In genomic region chr10:116948530-116948870, GRCh38 we compare ENCODE assay signal across 17 cellular contexts. TPM values are rescaled to one million over a fixed set of nuclear protein-coding genes. Genes with fewer than 3 reads are reported as not detected.
DNase-seq lines count a peak whose midpoint lies in the region; ATAC-seq and TF ChIP-seq lines count a peak whose summit lies in the region.
"Had no signal": no experiment of that assay in that cellular context is flagged by ENCODE, and none has a peak within 500 bp of the region (broad histone marks: within the 10 kb centered on the region; RNA-seq: fewer than 3 reads in every experiment).

No MANE protein-coding gene starts in this region.

- no peaks in the 10 kb centered on the region for H4K20me1 ChIP-seq in hepatocyte (ENCODE audit: insufficient read depth, poor library complexity, severe bottlenecking)
- H4K20me1 ChIP-seq in GM23248 (ENCODE audit: insufficient read depth) = no peaks in the 10 kb centered on the region

- H3K27ac ChIP-seq in hepatocyte = peak overlapping the region; percentile 11
- no peak overlapping the region for H3K27ac ChIP-seq in GM23248
- no peak overlapping the region for H3K27ac ChIP-seq in RWPE1

- CTCF ChIA-PET in Calu3 (lab: Charles Lee) (interaction anchor here (2.0 kb wide), 1 partner anchor 219 kb away, joined by 7 read pairs; no protein-coding TSS in a partner anchor), RWPE1 (lab: Yijun Ruan, JAX) (no interaction called here)

- H3K79me2 ChIP-seq in hepatocyte (no peaks in the 10 kb centered on the region), GM23248 (ENCODE audit: insufficient read depth) (no peaks in the 10 kb centered on the region)

- H3K9me2 ChIP-seq in hepatocyte (replicated peaks; ENCODE audit: insufficient read depth) (no peaks in the 10 kb centered on the region), GM23248 (ENCODE audit: insufficient read depth) (no peaks in the 10 kb centered on the region)

- no peaks in the 10 kb centered on the region for H3K9me3 Mint-ChIP-seq in Calu3 (ENCODE audit: low read depth, unreplicated experiment)
- H3K9me3 Mint-ChIP-seq: T-helper 2 cell treated with Interferon-gamma antibody and Interleukin-4, amounts not matched to agents 5 μg/mL and 100 μg/mL, for 36 hours had no signal

- in situ Hi-C loops in GM23248 (cut with MboI) = no loop called here

- ATAC-seq in GM21619 (IDR thresholded peaks at IDR 0.05; ENCODE audit: unreplicated experiment) (peak; percentile 49), GM19035 (IDR thresholded peaks at IDR 0.05; ENCODE audit: unreplicated experiment) (no peak)

- H3K9me3 ChIP-seq in hepatocyte (ENCODE audit: low read depth) = no peaks in the 10 kb centered on the region
- H3K9me3 ChIP-seq in GM23248 (ENCODE audit: low read depth) = no peaks in the 10 kb centered on the region

- DNase-seq in Calu3 (no peak), MV-4-11 (lab: John Stamatoyannopoulos, UW) (peak; percentile 87), hepatocyte (ENCODE audit: low spot score) (no peak), COR-L47 (lab: John Stamatoyannopoulos, UW) (no peak), GM23248 (no peak), RWPE1 (ENCODE audit: low spot score) (no peak)
- DNase-seq: activated CD4-positive, alpha-beta T cell treated with anti-CD3 and anti-CD28 coated beads for 4 hours; activated T-cell treated with anti-CD3 and anti-CD28 coated beads, Interleukin-2, amount 50 U/mL, for 48 hours; cerebellar nuclear complex; head of caudate nucleus; NCI-H1436 treated with DMSO at 0.1 percent for 48 hours; NCI-H446 treated with DMSO at 0.1 percent for 48 hours; posterior cingulate gyrus; stimulated activated CD4-positive, alpha-beta T cell treated with anti-CD3 and anti-CD28 coated beads, Interleukin-12 subunit alpha, Interleukin-12 subunit beta, amount 100 ng/mL, for 4 hours had no signal

- H3K27ac Mint-ChIP-seq in Calu3 (ENCODE audit: unreplicated experiment) = peak overlapping the region; percentile 84
- H3K27ac Mint-ChIP-seq: T-helper 2 cell treated with Interferon-gamma antibody and Interleukin-4, amounts not matched to agents 5 μg/mL and 100 μg/mL, for 36 hours had no signal

- H3F3A ChIP-seq in GM23248 (ENCODE audit: insufficient read depth) = peaks cover 11% of the 10 kb centered on the region; the same call in 1 of the 2 replicates

- H3K27me3 Mint-ChIP-seq in Calu3 (ENCODE audit: unreplicated experiment) = no peaks in the 10 kb centered on the region

- H3K4me1 Mint-ChIP-seq in Calu3 (ENCODE audit: low read depth, unreplicated experiment) = peaks cover 18% of the 10 kb centered on the region

- no peak overlapping the region for H3K4me3 Mint-ChIP-seq in Calu3 (ENCODE audit: low read depth, unreplicated experiment)
- H3K4me3 Mint-ChIP-seq: T-helper 2 cell treated with Interferon-gamma antibody and Interleukin-4, amounts not matched to agents 5 μg/mL and 100 μg/mL, for 36 hours had no signal

- H2AFZ ChIP-seq in hepatocyte = no peak overlapping the region
- no peak overlapping the region for H2AFZ ChIP-seq in GM23248

- H3K27me3 ChIP-seq in hepatocyte (no peaks in the 10 kb centered on the region), GM23248 (replicated peaks; ENCODE audit: insufficient read depth) (no peaks in the 10 kb centered on the region)

- no TSS peak for BruUV-seq in Calu3 (replicated peaks; lab: Mats Ljungman, UMichigan)

- H3K4me1 ChIP-seq in hepatocyte (ENCODE audit: insufficient read depth) (peaks cover 8% of the 10 kb centered on the region), GM23248 (ENCODE audit: insufficient read depth) (peaks cover 17% of the 10 kb centered on the region)

- H3K36me3 Mint-ChIP-seq in Calu3 (ENCODE audit: insufficient read depth, unreplicated experiment) = no peaks in the 10 kb centered on the region

- H3K9ac ChIP-seq in GM23248 = no peak overlapping the region

- H3K36me3 ChIP-seq in hepatocyte (replicated peaks; ENCODE audit: insufficient read depth, low read depth) (no peaks in the 10 kb centered on the region), GM23248 (ENCODE audit: low read depth) (no peaks in the 10 kb centered on the region)

- intact Hi-C loops in Calu3 (cut with micrococcal nuclease; ENCODE audit: unreplicated experiment) = loop anchor here (5.0 kb wide), 1 partner anchor 224 kb away; no protein-coding TSS in a partner anchor

- no peak for TF ChIP-seq CTCF in Calu3 (IDR thresholded peaks at IDR 0.05; ENCODE audit: unreplicated experiment)
- no peak for TF ChIP-seq CTCF in hepatocyte (IDR thresholded peaks at IDR 0.05; ENCODE audit: poor library complexity)
- TF ChIP-seq CTCF in RWPE1 (conservative IDR thresholded peaks at IDR 0.05; ENCODE audit: low read depth) = no peak

- H3K4me3 ChIP-seq in hepatocyte = no peak overlapping the region
- H3K4me3 ChIP-seq in GM23248 = no peak overlapping the region

- POLR2A ChIA-PET in RWPE1 (lab: Yijun Ruan, JAX; ENCODE audit: low non-redundant PET) = no interaction called here

- 97% methylated on average over 1 of the region's 1 CpG for WGBS in hepatocyte (ENCODE audit: low lambda C conversion rate, missing lambda C conversion rate)
- 57 to 77% methylated on average over 1 of the region's 1 CpG for WGBS in GM23248 (ENCODE audit: low coverage in 1 of 2, low lambda C conversion rate in 2 of 2, missing lambda C conversion rate in 2 of 2), 2 experiments

- H3K4me2 ChIP-seq in hepatocyte (no peak overlapping the region), GM23248 (ENCODE audit: unreplicated experiment) (no peak overlapping the region)

RNA-seq across cellular contexts. Expression of gene SHTN1, which starts 56.5 kb away (rescaled TPM):
- total RNA-seq in Calu3 (2022) (29.9 and 32.3 TPM in 2 replicates), hepatocyte (23.2 and 27.7 TPM in 2 replicates)
- polyA plus RNA-seq in hepatocyte (15.6 and 17.9 TPM in 2 replicates), GM23248 (2016; fragmentation: Nextera tagmentation; extraction: Ambion mirVana) (3.2 and 3.5 TPM in 2 replicates)
- 0.86 and 1.6 TPM in 2 replicates for total RNA-seq in GM23248 (2014; rRNA removed; shearing (Covaris generic))
